In genomic region chr14:24096545-24097181, GRCh38 we compare ENCODE assay signal across 1 cellular context.
TF ChIP-seq lines count a peak whose summit lies in the region.

No MANE protein-coding gene starts in this region.

TF ChIP-seq in HepG2, 621 proteins besides CTCF, POLR2A, EP300 and RAD21 (continued from another document):
- TF ChIP-seq SALL1 (CRISPR knock-in tag; IDR thresholded peaks at IDR 0.05) (peak; percentile 33; the same call in 1 of the 2 replicates), ZNF318 (CRISPR knock-in tag; IDR thresholded peaks at IDR 0.05) (0 out of 2 replicates have a peak, but pooled peaks have one; percentile 58), ERF (CRISPR knock-in tag; IDR thresholded peaks at IDR 0.05) (peak; percentile 8; the same call in 1 of the 2 replicates), GABPB1 (CRISPR knock-in tag; IDR thresholded peaks at IDR 0.05) (no peak), YEATS4 (CRISPR knock-in tag; IDR thresholded peaks at IDR 0.05; ENCODE audit: borderline replicate concordance) (no peak), ZNF724P (CRISPR knock-in tag; IDR thresholded peaks at IDR 0.05; ENCODE audit: borderline replicate concordance) (peak; percentile 72; the same call in 1 of the 2 replicates), CBX5 (CRISPR knock-in tag; IDR thresholded peaks at IDR 0.05; ENCODE audit: borderline replicate concordance) (0 out of 2 replicates have a peak, but pooled peaks have one; percentile 45), TMF1 (CRISPR knock-in tag; IDR thresholded peaks at IDR 0.05; ENCODE audit: low read depth) (0 out of 2 replicates have a peak, but pooled peaks have one; percentile 28), CERS6 (CRISPR knock-in tag; IDR thresholded peaks at IDR 0.05) (no peak), MLLT10 (CRISPR knock-in tag; IDR thresholded peaks at IDR 0.05) (no peak), ZFP62 (CRISPR knock-in tag; IDR thresholded peaks at IDR 0.05) (no peak), ZNF619 (CRISPR knock-in tag; IDR thresholded peaks at IDR 0.05) (peak; percentile 74; the same call in 1 of the 2 replicates), MZF1 (CRISPR knock-in tag; IDR thresholded peaks at IDR 0.05; ENCODE audit: borderline replicate concordance) (0 out of 2 replicates have a peak, but pooled peaks have one; percentile 55), RELA (CRISPR knock-in tag; IDR thresholded peaks at IDR 0.05) (no peak), PRDM4 (CRISPR knock-in tag; IDR thresholded peaks at IDR 0.05; ENCODE audit: borderline replicate concordance) (no peak)
TF ChIP-seq in HepG2: peak in this region for 91.
